In the genomic region with DNA sequence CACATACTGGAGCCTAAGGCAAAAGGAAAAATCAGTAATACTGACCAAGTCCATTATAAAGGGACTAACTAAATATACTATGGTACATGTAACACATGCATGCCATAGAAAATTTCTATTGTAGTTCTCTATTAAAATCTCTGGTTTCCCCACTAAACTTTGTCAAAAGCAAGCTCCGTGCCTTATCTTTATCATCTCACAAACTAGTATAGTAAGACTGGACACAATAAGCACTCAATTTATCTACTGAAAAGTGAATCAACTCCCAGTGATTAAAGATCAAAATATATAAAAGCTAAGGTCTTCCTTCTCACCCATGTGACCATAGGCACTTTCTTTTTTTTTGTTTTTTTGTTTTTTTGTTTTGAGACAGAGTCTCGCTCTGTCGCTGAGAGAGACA, we compare ENCODE assay signal across 2 cellular contexts.
TF ChIP-seq lines count a peak whose summit lies in the region.

No MANE protein-coding gene starts in this region.

TF ChIP-seq in SK-N-SH, 30 proteins besides CTCF, POLR2A, EP300 and RAD21 (continued from another document):
- TF ChIP-seq PBX3 (IDR thresholded peaks at IDR 0.05) (no peak), TAF1 (IDR thresholded peaks at IDR 0.05; ENCODE audit: borderline replicate concordance, low read depth, low read length) (no peak), EZH2phosphoT487 (IDR thresholded peaks at IDR 0.05; ENCODE audit: borderline replicate concordance, low read depth) (no peak), JUND (IDR thresholded peaks at IDR 0.05) (no peak), TCF12 (IDR thresholded peaks at IDR 0.05) (no peak), FOSL2 (IDR thresholded peaks at IDR 0.05; ENCODE audit: borderline replicate concordance, low read depth) (no peak), MAX (IDR thresholded peaks at IDR 0.05; ENCODE audit: low read depth) (no peak)
- TF ChIP-seq, protein P1, sequence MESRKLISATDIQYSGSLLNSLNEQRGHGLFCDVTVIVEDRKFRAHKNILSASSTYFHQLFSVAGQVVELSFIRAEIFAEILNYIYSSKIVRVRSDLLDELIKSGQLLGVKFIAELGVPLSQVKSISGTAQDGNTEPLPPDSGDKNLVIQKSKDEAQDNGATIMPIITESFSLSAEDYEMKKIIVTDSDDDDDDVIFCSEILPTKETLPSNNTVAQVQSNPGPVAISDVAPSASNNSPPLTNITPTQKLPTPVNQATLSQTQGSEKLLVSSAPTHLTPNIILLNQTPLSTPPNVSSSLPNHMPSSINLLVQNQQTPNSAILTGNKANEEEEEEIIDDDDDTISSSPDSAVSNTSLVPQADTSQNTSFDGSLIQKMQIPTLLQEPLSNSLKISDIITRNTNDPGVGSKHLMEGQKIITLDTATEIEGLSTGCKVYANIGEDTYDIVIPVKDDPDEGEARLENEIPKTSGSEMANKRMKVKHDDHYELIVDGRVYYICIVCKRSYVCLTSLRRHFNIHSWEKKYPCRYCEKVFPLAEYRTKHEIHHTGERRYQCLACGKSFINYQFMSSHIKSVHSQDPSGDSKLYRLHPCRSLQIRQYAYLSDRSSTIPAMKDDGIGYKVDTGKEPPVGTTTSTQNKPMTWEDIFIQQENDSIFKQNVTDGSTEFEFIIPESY (IDR thresholded peaks at IDR 0.05; ENCODE audit: borderline replicate concordance, low read depth) = no peak
TF ChIP-seq in SK-N-SH: peak in this region for 0.

TF ChIP-seq in SK-N-SH treated with all-trans-retinoic acid at 6 μM for 48 hours, 23 proteins besides CTCF, POLR2A, EP300 and RAD21 (continued from another document):
- TF ChIP-seq CSRNP3 (CRISPR knock-in tag; IDR thresholded peaks at IDR 0.05) = no peak
- TF ChIP-seq ZNF8 (CRISPR knock-in tag; IDR thresholded peaks at IDR 0.05) = no peak
- no peak for TF ChIP-seq TCF4 (CRISPR knock-in tag; IDR thresholded peaks at IDR 0.05; ENCODE audit: borderline replicate concordance)
- no peak for TF ChIP-seq OSR1 (CRISPR knock-in tag; IDR thresholded peaks at IDR 0.05)
- no peak for TF ChIP-seq ISL1 (CRISPR knock-in tag; IDR thresholded peaks at IDR 0.05)
- TF ChIP-seq ARNTL (CRISPR knock-in tag; IDR thresholded peaks at IDR 0.05; ENCODE audit: borderline replicate concordance, low read depth) = no peak
- no peak for TF ChIP-seq ZC3H10 (CRISPR knock-in tag; IDR thresholded peaks at IDR 0.05)
